10 cellular contexts compared by ENCODE assay signal in genomic region chr4:152585036-152585439, GRCh38. TPM values are rescaled to one million over a fixed set of nuclear protein-coding genes. Genes with fewer than 3 reads are reported as not detected.
DNase-seq lines count a peak whose midpoint lies in the region; ATAC-seq lines count a peak whose summit lies in the region.
"Had no signal": no experiment of that assay in that cellular context is flagged by ENCODE, and none has a peak within 500 bp of the region (broad histone marks: within the 10 kb centered on the region; RNA-seq: fewer than 3 reads in every experiment).

No MANE protein-coding gene starts in this region.

- 48% methylated on average over 2 of the region's 7 CpGs for WGBS in mesenchymal stem cell

- H3K79me1 ChIP-seq in mesenchymal stem cell (replicated peaks; ENCODE audit: low read length, poor library complexity, severe bottlenecking) = no peaks in the 10 kb centered on the region

- ATAC-seq in GM18502 (IDR thresholded peaks at IDR 0.05; ENCODE audit: poor library complexity, unreplicated experiment) (peak; percentile 77), GM21737 (IDR thresholded peaks at IDR 0.05; ENCODE audit: unreplicated experiment) (peak; percentile 72), GM18870 (IDR thresholded peaks at IDR 0.05; ENCODE audit: unreplicated experiment) (no peak)

- in situ Hi-C loops in KBM-7 (cut with MboI; ENCODE audit: low pct_unique_long_range_greater_than_20kb, low sequenced_read_pairs) = no loop called here

- no peak overlapping the region for H2AFZ ChIP-seq in mesenchymal stem cell (ENCODE audit: low read depth, low read length)

- no peak overlapping the region for H3K14ac ChIP-seq in mesenchymal stem cell (ENCODE audit: low read length in 2 of 2)

- no peak overlapping the region for H3K4me2 ChIP-seq in mesenchymal stem cell (ENCODE audit: low read length, poor library complexity, severe bottlenecking)

- H2BK120ac ChIP-seq in mesenchymal stem cell (ENCODE audit: low read depth, low read length) = no peak overlapping the region

- H3K27me3 ChIP-seq in SJSA1 (replicated peaks) (no peaks in the 10 kb centered on the region), mesenchymal stem cell (ENCODE audit: control insufficient read depth in 1 of 2, insufficient read depth in 1 of 2, low read length in 2 of 2) (peaks cover 0 to 19% of the 10 kb centered on the region in 2 experiments)

- H2BK5ac ChIP-seq in mesenchymal stem cell (ENCODE audit: low read depth, low read length, poor library complexity, severe bottlenecking) = no peak overlapping the region

- H3K9me3 ChIP-seq in SJSA1 (replicated peaks) = no peaks in the 10 kb centered on the region
- H3K9me3 ChIP-seq in mesenchymal stem cell (ENCODE audit: control insufficient read depth, low read length) = no peaks in the 10 kb centered on the region

- H4K91ac ChIP-seq in mesenchymal stem cell (ENCODE audit: low read length) = no peak overlapping the region

- DNase-seq in SJSA1 (ENCODE audit: low read depth in 1 of 2, low spot score in 2 of 2) (no peak), mesenchymal stem cell (peak; percentile 72), AG08396 (ENCODE audit: low spot score) (no peak), KBM-7 (no peak), activated gamma-delta T cell (lab: John Stamatoyannopoulos, UW) (no peak)
- DNase-seq: activated CD4-positive, alpha-beta T cell treated with anti-CD3 and anti-CD28 coated beads for 48 hours; NCI-H510A treated with DMSO at 0.1 percent for 48 hours had no signal

- H2BK12ac ChIP-seq in mesenchymal stem cell (ENCODE audit: low read length in 2 of 2) = no peak overlapping the region

- H2BK15ac ChIP-seq in mesenchymal stem cell (ENCODE audit: low read depth, poor library complexity, severe bottlenecking) = no peak overlapping the region

- H3K27ac ChIP-seq in SJSA1 (no peak overlapping the region), mesenchymal stem cell (ENCODE audit: low read length, poor library complexity, severe bottlenecking) (no peak overlapping the region)

- H3K4ac ChIP-seq in mesenchymal stem cell (ENCODE audit: low read depth in 1 of 2, low read length in 2 of 2) = peak overlapping the region in 1 of 2 experiments; percentile 38

- no peak overlapping the region for H3K23ac ChIP-seq in mesenchymal stem cell (ENCODE audit: low read length in 2 of 2)

- H3K9ac ChIP-seq in mesenchymal stem cell (ENCODE audit: low read length) = no peak overlapping the region

- H3K4me3 ChIP-seq in SJSA1 (peak overlapping the region; percentile 7; the same call in 1 of the 2 replicates), mesenchymal stem cell (ENCODE audit: insufficient read depth in 1 of 2, low read depth in 1 of 2, low read length in 2 of 2) (no peak overlapping the region)

- peak overlapping the region in 1 of 2 experiments; percentile 34 for H3K18ac ChIP-seq in mesenchymal stem cell (ENCODE audit: low read depth in 1 of 2, low read length in 2 of 2)

- peak overlapping the region; percentile 43 for H4K8ac ChIP-seq in mesenchymal stem cell (ENCODE audit: low read length)

- H3K4me1 ChIP-seq in SJSA1 (replicated peaks) (0 out of 2 replicates have a peak, but pooled peaks cover 3% of the 10 kb centered on the region), mesenchymal stem cell (ENCODE audit: control insufficient read depth, insufficient read depth, low read depth, low read length) (peaks cover 2% of the 10 kb centered on the region)

- no peaks in the 10 kb centered on the region for H3K36me3 ChIP-seq in SJSA1
- no peaks in the 10 kb centered on the region for H3K36me3 ChIP-seq in mesenchymal stem cell (ENCODE audit: control insufficient read depth in 1 of 2, insufficient read depth in 2 of 2, low read depth in 1 of 2, low read length in 2 of 2)

- no peak overlapping the region for H2AK5ac ChIP-seq in mesenchymal stem cell (ENCODE audit: low read length, severe bottlenecking)

RNA-seq across cellular contexts. Expression of gene FBXW7, which starts 49.1 kb away (rescaled TPM):
- 28.9 and 29.5 TPM in 2 replicates for total RNA-seq in SJSA1 (2014; rRNA removed; shearing (Covaris generic))
- 9.4 TPM for polyA plus RNA-seq in mesenchymal stem cell (2013, experiment 1 of 2)
- 10.5 TPM for polyA plus RNA-seq in mesenchymal stem cell (2013, experiment 2 of 2)
